Comparison of ENCODE assay signal across 26 cellular contexts in genomic region chr2:231256494-231256893, GRCh38.
"Had no signal": no experiment of that assay in that cellular context is flagged by ENCODE, and none has a peak within 500 bp of the region (broad histone marks: within the 10 kb centered on the region; RNA-seq: fewer than 3 reads in every experiment).

No MANE protein-coding gene starts in this region.

- DNase-seq: hypothalamus; immature natural killer cell; kidney; left colon; left ventricle myocardium inferior; mesendoderm; naive thymus-derived CD4-positive, alpha-beta T cell; nucleus accumbens; pancreas; posterior cingulate gyrus; retina; right cardiac atrium; stimulated activated CD4-positive, alpha-beta T cell treated with anti-CD3 and anti-CD28 coated beads, Interleukin-12 subunit alpha, Interleukin-12 subunit beta, amount 100 ng/mL, for 4 hours; stimulated activated CD4-positive, alpha-beta T cell treated with anti-CD3 and anti-CD28 coated beads, Interleukin-15, amount 100 ng/mL, for 24 hours; stimulated activated CD4-positive, alpha-beta T cell treated with anti-CD3 and anti-CD28 coated beads, Interleukin-2, amount 100 ng/mL, for 24 hours; stimulated activated CD4-positive, alpha-beta T cell treated with anti-CD3 and anti-CD28 coated beads, Interleukin-4, amount 100 ng/mL, for 1 hour; stimulated activated naive B cell treated with anti-CD40 and anti-IgM and Interleukin-4, amounts not matched to agents 10 μg/mL and 1 μg/mL and 100 μg/mL, for 72 hours; stimulated activated naive CD8-positive, alpha-beta T cell treated with anti-CD3 and anti-CD28 coated beads, Interleukin-15, Interleukin-2, amounts not matched to agents 100 U/mL and 50 U/mL, for 24 hours; stomach; testis; thyroid gland; transverse colon had no signal

- H3K4me3 Mint-ChIP-seq: immature natural killer cell; mesothelial cell of epicardium; naive thymus-derived CD4-positive, alpha-beta T cell; natural killer cell treated with Interleukin-12 subunit alpha and Interleukin-12 subunit beta and Interleukin-15 and Interleukin-18, amount 100 ng/mL, for 72 hours; neural crest cell; stimulated activated naive B cell treated with anti-CD40 and anti-IgM and Interleukin-4, amounts not matched to agents 10 μg/mL and 1 μg/mL and 100 μg/mL, for 72 hours had no signal

- H3K27ac Mint-ChIP-seq: mesothelial cell of epicardium; naive thymus-derived CD4-positive, alpha-beta T cell; natural killer cell treated with Interleukin-12 subunit alpha and Interleukin-12 subunit beta and Interleukin-15 and Interleukin-18, amount 100 ng/mL, for 72 hours; stimulated activated naive B cell treated with anti-CD40 and anti-IgM and Interleukin-4, amounts not matched to agents 10 μg/mL and 1 μg/mL and 100 μg/mL, for 72 hours had no signal

- H3K36me3 Mint-ChIP-seq: immature natural killer cell; naive thymus-derived CD4-positive, alpha-beta T cell; natural killer cell treated with Interleukin-12 subunit alpha and Interleukin-12 subunit beta and Interleukin-15 and Interleukin-18, amount 100 ng/mL, for 72 hours had no signal

- ATAC-seq: left colon; naive thymus-derived CD4-positive, alpha-beta T cell; natural killer cell treated with Interleukin-12 subunit alpha and Interleukin-12 subunit beta and Interleukin-15 and Interleukin-18, amount 100 ng/mL, for 72 hours; pancreas; right cardiac atrium; sciatic nerve; stimulated activated naive B cell treated with anti-CD40 and anti-IgM and Interleukin-4, amounts not matched to agents 10 μg/mL and 1 μg/mL and 100 μg/mL, for 72 hours; stimulated activated naive CD8-positive, alpha-beta T cell treated with anti-CD3 and anti-CD28 coated beads, Interleukin-15, Interleukin-2, amounts not matched to agents 100 U/mL and 50 U/mL, for 24 hours had no signal

- H3K4me1 Mint-ChIP-seq: immature natural killer cell; mesothelial cell of epicardium; neural crest cell; stimulated activated naive B cell treated with anti-CD40 and anti-IgM and Interleukin-4, amounts not matched to agents 10 μg/mL and 1 μg/mL and 100 μg/mL, for 72 hours had no signal

- H3K27me3 Mint-ChIP-seq: natural killer cell treated with Interleukin-12 subunit alpha and Interleukin-12 subunit beta and Interleukin-15 and Interleukin-18, amount 100 ng/mL, for 72 hours; stimulated activated naive B cell treated with anti-CD40 and anti-IgM and Interleukin-4, amounts not matched to agents 10 μg/mL and 1 μg/mL and 100 μg/mL, for 72 hours had no signal

- H3K9me3 Mint-ChIP-seq: immature natural killer cell; mesothelial cell of epicardium; naive thymus-derived CD4-positive, alpha-beta T cell; natural killer cell treated with Interleukin-12 subunit alpha and Interleukin-12 subunit beta and Interleukin-15 and Interleukin-18, amount 100 ng/mL, for 72 hours; neural crest cell; stimulated activated naive B cell treated with anti-CD40 and anti-IgM and Interleukin-4, amounts not matched to agents 10 μg/mL and 1 μg/mL and 100 μg/mL, for 72 hours had no signal
